ENCODE assay signal across 22 cellular contexts in the genomic region with DNA sequence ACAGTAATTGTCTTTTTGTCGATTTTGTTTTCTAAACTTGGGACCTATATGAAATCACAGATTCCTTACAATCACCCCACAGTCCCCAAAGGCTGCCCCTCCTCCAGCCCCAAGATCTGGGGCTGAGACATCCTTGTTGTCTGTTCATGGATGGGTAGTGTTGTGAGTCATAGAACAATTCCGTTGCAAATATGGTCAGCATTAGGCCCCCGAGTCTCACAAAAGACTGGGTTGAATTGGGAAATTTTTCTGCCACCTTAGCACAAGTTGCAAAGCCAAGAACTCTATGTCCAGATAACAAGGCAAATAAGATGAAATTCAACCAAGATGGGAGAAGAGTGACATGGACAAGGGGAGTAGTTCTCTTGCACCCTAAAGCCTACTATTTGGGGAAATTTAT. TPM values are rescaled to one million over a fixed set of nuclear protein-coding genes. Genes with fewer than 3 reads are reported as not detected.
A peak's percentile ranks its signal among the peaks of the same experiment; 100 is the strongest.
DNase-seq lines count a peak whose midpoint lies in the region; ATAC-seq, FAIRE-seq and TF ChIP-seq lines count a peak whose summit lies in the region.
"Had no signal": no experiment of that assay in that cellular context is flagged by ENCODE, and none has a peak within 500 bp of the region (broad histone marks: within the 10 kb centered on the region; RNA-seq: fewer than 3 reads in every experiment).

No MANE protein-coding gene starts in this region.

- no peaks in the 10 kb centered on the region for H3K9me3 ChIP-seq in astrocyte (ENCODE audit: insufficient read depth, low read depth, low read length)
- H3K9me3 ChIP-seq: uterus had no signal

- in situ Hi-C loops in ACHN (cut with HindIII; ENCODE audit: low pct_ligation_motif_present, low pct_unique_long_range_greater_than_20kb, low sequenced_read_pairs): no loop called here

- no peaks in the 10 kb centered on the region for H4K20me1 ChIP-seq in astrocyte (ENCODE audit: insufficient read depth, low read length)

- peak; percentile 55 for FAIRE-seq in astrocyte (lab: Jason Lieb, UNC)

- H2AFZ ChIP-seq in astrocyte (ENCODE audit: low read depth, low read length): peak overlapping the region; percentile 6
- H2AFZ ChIP-seq: hepatocyte had no signal

- no peak overlapping the region for H3K27ac ChIP-seq in astrocyte (ENCODE audit: low read depth, low read length)
- H3K27ac ChIP-seq: hepatocyte, uterus had no signal

- H3K9me3 Mint-ChIP-seq in astrocyte (ENCODE audit: unreplicated experiment): no peaks in the 10 kb centered on the region
- H3K9me3 Mint-ChIP-seq: activated B cell treated with CpG ODN at 0.5 μM for 24 hours; stimulated activated naive CD8-positive, alpha-beta T cell treated with anti-CD3 and anti-CD28 coated beads, Interleukin-15, amount 100 ng/mL, for 72 hours; T-cell had no signal

- H3K36me3 Mint-ChIP-seq in astrocyte (ENCODE audit: low read depth, unreplicated experiment): peaks cover 3% of the 10 kb centered on the region
- H3K36me3 Mint-ChIP-seq: T-cell had no signal

- H3K4me3 Mint-ChIP-seq in astrocyte (ENCODE audit: unreplicated experiment): peak overlapping the region; percentile 60
- H3K4me3 Mint-ChIP-seq: activated B cell treated with CpG ODN at 0.5 μM for 24 hours; stimulated activated naive CD8-positive, alpha-beta T cell treated with anti-CD3 and anti-CD28 coated beads, Interleukin-15, amount 100 ng/mL, for 72 hours; T-cell had no signal

- peaks cover 15% of the 10 kb centered on the region for H3K4me1 Mint-ChIP-seq in astrocyte (ENCODE audit: low read depth, unreplicated experiment)
- H3K4me1 Mint-ChIP-seq: activated B cell treated with CpG ODN at 0.5 μM for 24 hours, T-cell had no signal

- intact Hi-C loops in Right ventricle myocardium superior (cut with DNase I): no loop called here

- no peaks in the 10 kb centered on the region for H3K27me3 Mint-ChIP-seq in astrocyte (ENCODE audit: low read depth, unreplicated experiment)
- H3K27me3 Mint-ChIP-seq: activated B cell treated with CpG ODN at 0.5 μM for 24 hours; stimulated activated naive CD8-positive, alpha-beta T cell treated with anti-CD3 and anti-CD28 coated beads, Interleukin-15, amount 100 ng/mL, for 72 hours; T-cell had no signal

- DNase-seq in ACHN: peak; percentile 50
- DNase-seq in HT1080 (ENCODE audit: low read depth): peak; percentile 36
- no peak for DNase-seq in astrocyte (ENCODE audit: low read depth)
- peak; percentile 37 for DNase-seq in kidney epithelial cell (ENCODE audit: low read depth)
- DNase-seq in NCI-H187 (lab: John Stamatoyannopoulos, UW): no peak
- no peak for DNase-seq in NK-92 treated with Interleukin-12 subunit alpha and Interleukin-12 subunit beta, amount 100 ng/mL, for 24 hours (lab: John Stamatoyannopoulos, UW)
- DNase-seq in Right ventricle myocardium superior: no peak
- DNase-seq: activated B cell treated with CpG ODN at 0.5 μM for 24 hours; activated effector memory CD4-positive, alpha-beta T cell treated with anti-CD3 and anti-CD28 coated beads, Interleukin-2, amount 50 U/mL, for 16 hours; anterior cingulate cortex; Kasumi-1; left colon; NCI-H2029; NCI-H526; posterior cingulate gyrus; stimulated activated CD4-positive, alpha-beta T cell treated with anti-CD3 and anti-CD28 coated beads, Interleukin-12 subunit alpha, Interleukin-12 subunit beta, amount 100 ng/mL, for 4 hours; stimulated activated naive CD8-positive, alpha-beta T cell treated with anti-CD3 and anti-CD28 coated beads, Interleukin-15, amount 100 ng/mL, for 72 hours; T-cell; uterus had no signal

- no peak overlapping the region for H3K9ac ChIP-seq in astrocyte (ENCODE audit: low read length)

- H3K79me2 ChIP-seq in astrocyte (ENCODE audit: insufficient read depth, low read length): no peaks in the 10 kb centered on the region
- H3K79me2 ChIP-seq: hepatocyte had no signal

- H3K4me1 ChIP-seq in astrocyte (ENCODE audit: insufficient read depth, low read length): peaks cover 7% of the 10 kb centered on the region
- H3K4me1 ChIP-seq: uterus had no signal

- TF ChIP-seq CTCF in astrocyte (IDR thresholded peaks at IDR 0.05; ENCODE audit: insufficient read depth, low read depth, low read length) (no peak), kidney epithelial cell (IDR thresholded peaks at IDR 0.05; ENCODE audit: insufficient read depth, low read length, poor library complexity, severe bottlenecking) (no peak)

- H3K4me3 ChIP-seq in astrocyte (ENCODE audit: insufficient read depth, low read depth, low read length) (no peak overlapping the region), kidney epithelial cell (ENCODE audit: low read depth, low read length) (no peak overlapping the region)
- H3K4me3 ChIP-seq: hepatocyte, uterus had no signal

- H3K27me3 ChIP-seq in astrocyte (ENCODE audit: insufficient read depth, low read length): no peaks in the 10 kb centered on the region
- H3K27me3 ChIP-seq in kidney epithelial cell (ENCODE audit: control insufficient read depth, insufficient read depth, low read length): no peaks in the 10 kb centered on the region
- H3K27me3 ChIP-seq: hepatocyte, uterus had no signal

- peak overlapping the region; percentile 91 for H3K27ac Mint-ChIP-seq in astrocyte (ENCODE audit: unreplicated experiment)
- H3K27ac Mint-ChIP-seq: activated B cell treated with CpG ODN at 0.5 μM for 24 hours; stimulated activated naive CD8-positive, alpha-beta T cell treated with anti-CD3 and anti-CD28 coated beads, Interleukin-15, amount 100 ng/mL, for 72 hours had no signal

- peak overlapping the region; percentile 40 for H3K4me2 ChIP-seq in astrocyte (ENCODE audit: low read length)
- H3K4me2 ChIP-seq: hepatocyte had no signal

- H3K36me3 ChIP-seq in astrocyte (ENCODE audit: insufficient read depth, low read length) (no peaks in the 10 kb centered on the region), kidney epithelial cell (ENCODE audit: control insufficient read depth, insufficient read depth, low read length) (no peaks in the 10 kb centered on the region)
- H3K36me3 ChIP-seq: uterus had no signal

- ATAC-seq in HG02763 (IDR thresholded peaks at IDR 0.05; ENCODE audit: unreplicated experiment) (no peak), Right ventricle myocardium superior (ENCODE audit: poor library complexity) (no peak)
- ATAC-seq: left colon; Panc1; stimulated activated naive CD8-positive, alpha-beta T cell treated with anti-CD3 and anti-CD28 coated beads, Interleukin-15, amount 100 ng/mL, for 72 hours; T-cell had no signal

RNA-seq across cellular contexts. Expression of a gene that starts 10.5 kb away (rescaled TPM):
- 14.9 and 27.1 TPM in 2 replicates for total RNA-seq in HT1080 (2014; rRNA removed; shearing (Covaris generic))
- 38.6 and 49.6 TPM in 2 replicates for polyA plus RNA-seq in HT1080 (2015; cell fraction: cytosol; rRNA removed)
- polyA plus RNA-seq in HT1080 (2015; cell fraction: nucleus; rRNA removed): 28.6 and 31.5 TPM in 2 replicates
- total RNA-seq in astrocyte: 81.8 and 85.7 TPM in 2 replicates
- total RNA-seq in kidney epithelial cell: 30.4 and 30.7 TPM in 2 replicates
- 58.0 TPM for total RNA-seq in Right ventricle myocardium superior

Comparison
In these comparisons a context has a peak if more than half of its experiments do, and no peak if none do; other contexts are left out.
1. DNase-seq: peak in ACHN (single experiment), HT1080 (single experiment) and kidney epithelial cell (single experiment); none in astrocyte (single experiment), NCI-H187 (0 of 2), NK-92 treated with Interleukin-12 subunit alpha and Interleukin-12 subunit beta, amount 100 ng/mL, for 24 hours (single experiment) and Right ventricle myocardium superior (single experiment).